In the genomic region with DNA sequence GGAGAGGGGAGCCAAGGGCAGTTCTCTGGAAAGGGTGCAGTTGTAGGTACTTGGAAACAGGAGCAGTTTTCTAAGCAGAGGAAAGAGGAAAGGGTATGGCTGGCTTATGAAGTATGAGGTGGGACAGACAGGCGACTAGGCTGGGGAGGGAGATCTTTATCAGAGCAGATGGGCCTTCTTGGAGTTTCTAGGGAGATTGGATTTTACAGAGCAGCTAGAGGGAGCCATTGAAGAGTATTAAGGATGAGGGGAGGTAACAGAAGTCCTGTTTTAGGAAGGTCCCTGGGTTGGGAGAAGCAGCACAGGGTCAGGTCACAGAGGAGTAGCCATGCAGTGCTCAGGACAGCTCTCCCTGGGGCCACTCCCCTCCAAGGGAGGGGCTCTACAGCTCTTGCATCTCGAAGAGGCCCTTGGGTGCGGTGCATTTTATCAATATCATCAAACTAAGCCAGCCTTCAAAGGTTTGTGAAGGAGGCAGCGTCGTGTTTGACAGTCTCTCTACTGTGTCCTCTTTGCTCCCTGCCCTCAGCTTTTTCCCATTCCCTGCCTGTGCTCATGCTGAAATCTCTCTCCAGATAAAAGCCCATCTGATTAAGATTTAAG, we compare ENCODE assay signal across 1 cellular context.
TF ChIP-seq lines count a peak whose summit lies in the region.

No MANE protein-coding gene starts in this region.

TF ChIP-seq in K562, 482 proteins besides CTCF, POLR2A, EP300 and RAD21 (continued from another document):
- TF ChIP-seq, protein P1, sequence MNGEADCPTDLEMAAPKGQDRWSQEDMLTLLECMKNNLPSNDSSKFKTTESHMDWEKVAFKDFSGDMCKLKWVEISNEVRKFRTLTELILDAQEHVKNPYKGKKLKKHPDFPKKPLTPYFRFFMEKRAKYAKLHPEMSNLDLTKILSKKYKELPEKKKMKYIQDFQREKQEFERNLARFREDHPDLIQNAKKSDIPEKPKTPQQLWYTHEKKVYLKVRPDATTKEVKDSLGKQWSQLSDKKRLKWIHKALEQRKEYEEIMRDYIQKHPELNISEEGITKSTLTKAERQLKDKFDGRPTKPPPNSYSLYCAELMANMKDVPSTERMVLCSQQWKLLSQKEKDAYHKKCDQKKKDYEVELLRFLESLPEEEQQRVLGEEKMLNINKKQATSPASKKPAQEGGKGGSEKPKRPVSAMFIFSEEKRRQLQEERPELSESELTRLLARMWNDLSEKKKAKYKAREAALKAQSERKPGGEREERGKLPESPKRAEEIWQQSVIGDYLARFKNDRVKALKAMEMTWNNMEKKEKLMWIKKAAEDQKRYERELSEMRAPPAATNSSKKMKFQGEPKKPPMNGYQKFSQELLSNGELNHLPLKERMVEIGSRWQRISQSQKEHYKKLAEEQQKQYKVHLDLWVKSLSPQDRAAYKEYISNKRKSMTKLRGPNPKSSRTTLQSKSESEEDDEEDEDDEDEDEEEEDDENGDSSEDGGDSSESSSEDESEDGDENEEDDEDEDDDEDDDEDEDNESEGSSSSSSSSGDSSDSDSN (IDR thresholded peaks at IDR 0.05; ENCODE audit: borderline replicate concordance in 1 of 2, low read depth in 2 of 2, low read length in 2 of 2) = no peak
- TF ChIP-seq ZNF57 (CRISPR knock-in tag; IDR thresholded peaks at IDR 0.05) (no peak), POLR2AphosphoS2 (IDR thresholded peaks at IDR 0.05; ENCODE audit: low read length) (no peak), FOXK2 (conservative IDR thresholded peaks at IDR 0.05 in 1 of 2, IDR thresholded peaks at IDR 0.05 in 1 of 2; ENCODE audit: low read depth in 2 of 2) (no peak), MEF2A (IDR thresholded peaks at IDR 0.05; ENCODE audit: control insufficient read depth, low read depth, low read length) (no peak), ARHGAP35 (IDR thresholded peaks at IDR 0.05; ENCODE audit: partially characterized antibody) (no peak), CAMTA2 (CRISPR knock-in tag; conservative IDR thresholded peaks at IDR 0.05) (no peak), HSF4 (CRISPR knock-in tag; IDR thresholded peaks at IDR 0.05; ENCODE audit: borderline replicate concordance) (no peak), POLR2B (IDR thresholded peaks at IDR 0.05; ENCODE audit: low read depth, partially characterized antibody) (no peak)
- TF ChIP-seq, protein P2, sequence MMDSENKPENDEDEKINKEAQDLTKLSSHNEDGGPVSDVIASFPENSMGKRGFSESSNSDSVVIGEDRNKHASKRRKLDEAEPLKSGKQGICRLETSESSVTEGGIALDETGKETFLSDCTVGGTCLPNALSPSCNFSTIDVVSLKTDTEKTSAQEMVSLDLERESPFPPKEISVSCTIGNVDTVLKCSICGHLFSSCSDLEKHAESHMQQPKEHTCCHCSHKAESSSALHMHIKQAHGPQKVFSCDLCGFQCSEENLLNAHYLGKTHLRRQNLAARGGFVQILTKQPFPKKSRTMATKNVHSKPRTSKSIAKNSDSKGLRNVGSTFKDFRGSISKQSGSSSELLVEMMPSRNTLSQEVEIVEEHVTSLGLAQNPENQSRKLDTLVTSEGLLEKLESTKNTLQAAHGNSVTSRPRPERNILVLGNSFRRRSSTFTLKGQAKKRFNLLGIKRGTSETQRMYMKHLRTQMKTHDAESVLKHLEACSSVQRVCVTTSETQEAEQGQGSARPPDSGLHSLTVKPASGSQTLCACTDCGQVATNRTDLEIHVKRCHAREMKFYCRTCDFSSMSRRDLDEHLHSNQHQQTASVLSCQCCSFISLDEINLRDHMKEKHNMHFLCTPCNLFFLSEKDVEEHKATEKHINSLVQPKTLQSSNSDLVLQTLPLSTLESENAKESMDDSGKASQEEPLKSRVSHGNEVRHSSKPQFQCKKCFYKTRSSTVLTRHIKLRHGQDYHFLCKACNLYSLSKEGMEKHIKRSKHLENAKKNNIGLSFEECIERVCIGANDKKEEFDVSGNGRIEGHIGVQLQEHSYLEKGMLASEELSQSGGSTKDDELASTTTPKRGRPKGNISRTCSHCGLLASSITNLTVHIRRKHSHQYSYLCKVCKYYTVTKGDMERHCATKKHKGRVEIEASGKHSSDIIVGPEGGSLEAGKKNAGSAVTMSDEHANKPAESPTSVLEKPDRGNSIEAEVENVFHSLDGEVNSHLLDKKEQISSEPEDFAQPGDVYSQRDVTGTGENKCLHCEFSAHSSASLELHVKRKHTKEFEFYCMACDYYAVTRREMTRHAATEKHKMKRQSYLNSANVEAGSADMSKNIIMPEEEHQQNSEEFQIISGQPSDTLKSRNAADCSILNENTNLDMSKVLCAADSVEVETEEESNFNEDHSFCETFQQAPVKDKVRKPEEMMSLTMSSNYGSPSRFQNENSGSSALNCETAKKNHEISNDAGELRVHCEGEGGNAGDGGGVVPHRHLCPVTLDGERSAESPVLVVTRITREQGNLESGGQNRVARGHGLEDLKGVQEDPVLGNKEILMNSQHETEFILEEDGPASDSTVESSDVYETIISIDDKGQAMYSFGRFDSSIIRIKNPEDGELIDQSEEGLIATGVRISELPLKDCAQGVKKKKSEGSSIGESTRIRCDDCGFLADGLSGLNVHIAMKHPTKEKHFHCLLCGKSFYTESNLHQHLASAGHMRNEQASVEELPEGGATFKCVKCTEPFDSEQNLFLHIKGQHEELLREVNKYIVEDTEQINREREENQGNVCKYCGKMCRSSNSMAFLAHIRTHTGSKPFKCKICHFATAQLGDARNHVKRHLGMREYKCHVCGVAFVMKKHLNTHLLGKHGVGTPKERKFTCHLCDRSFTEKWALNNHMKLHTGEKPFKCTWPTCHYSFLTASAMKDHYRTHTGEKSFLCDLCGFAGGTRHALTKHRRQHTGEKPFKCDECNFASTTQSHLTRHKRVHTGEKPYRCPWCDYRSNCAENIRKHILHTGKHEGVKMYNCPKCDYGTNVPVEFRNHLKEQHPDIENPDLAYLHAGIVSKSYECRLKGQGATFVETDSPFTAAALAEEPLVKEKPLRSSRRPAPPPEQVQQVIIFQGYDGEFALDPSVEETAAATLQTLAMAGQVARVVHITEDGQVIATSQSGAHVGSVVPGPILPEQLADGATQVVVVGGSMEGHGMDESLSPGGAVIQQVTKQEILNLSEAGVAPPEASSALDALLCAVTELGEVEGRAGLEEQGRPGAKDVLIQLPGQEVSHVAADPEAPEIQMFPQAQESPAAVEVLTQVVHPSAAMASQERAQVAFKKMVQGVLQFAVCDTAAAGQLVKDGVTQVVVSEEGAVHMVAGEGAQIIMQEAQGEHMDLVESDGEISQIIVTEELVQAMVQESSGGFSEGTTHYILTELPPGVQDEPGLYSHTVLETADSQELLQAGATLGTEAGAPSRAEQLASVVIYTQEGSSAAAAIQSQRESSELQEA (IDR thresholded peaks at IDR 0.05; ENCODE audit: low read depth) = no peak
- TF ChIP-seq, protein P3, sequence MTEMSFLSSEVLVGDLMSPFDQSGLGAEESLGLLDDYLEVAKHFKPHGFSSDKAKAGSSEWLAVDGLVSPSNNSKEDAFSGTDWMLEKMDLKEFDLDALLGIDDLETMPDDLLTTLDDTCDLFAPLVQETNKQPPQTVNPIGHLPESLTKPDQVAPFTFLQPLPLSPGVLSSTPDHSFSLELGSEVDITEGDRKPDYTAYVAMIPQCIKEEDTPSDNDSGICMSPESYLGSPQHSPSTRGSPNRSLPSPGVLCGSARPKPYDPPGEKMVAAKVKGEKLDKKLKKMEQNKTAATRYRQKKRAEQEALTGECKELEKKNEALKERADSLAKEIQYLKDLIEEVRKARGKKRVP (CRISPR knock-in tag; IDR thresholded peaks at IDR 0.05) = no peak
- TF ChIP-seq, protein P4, sequence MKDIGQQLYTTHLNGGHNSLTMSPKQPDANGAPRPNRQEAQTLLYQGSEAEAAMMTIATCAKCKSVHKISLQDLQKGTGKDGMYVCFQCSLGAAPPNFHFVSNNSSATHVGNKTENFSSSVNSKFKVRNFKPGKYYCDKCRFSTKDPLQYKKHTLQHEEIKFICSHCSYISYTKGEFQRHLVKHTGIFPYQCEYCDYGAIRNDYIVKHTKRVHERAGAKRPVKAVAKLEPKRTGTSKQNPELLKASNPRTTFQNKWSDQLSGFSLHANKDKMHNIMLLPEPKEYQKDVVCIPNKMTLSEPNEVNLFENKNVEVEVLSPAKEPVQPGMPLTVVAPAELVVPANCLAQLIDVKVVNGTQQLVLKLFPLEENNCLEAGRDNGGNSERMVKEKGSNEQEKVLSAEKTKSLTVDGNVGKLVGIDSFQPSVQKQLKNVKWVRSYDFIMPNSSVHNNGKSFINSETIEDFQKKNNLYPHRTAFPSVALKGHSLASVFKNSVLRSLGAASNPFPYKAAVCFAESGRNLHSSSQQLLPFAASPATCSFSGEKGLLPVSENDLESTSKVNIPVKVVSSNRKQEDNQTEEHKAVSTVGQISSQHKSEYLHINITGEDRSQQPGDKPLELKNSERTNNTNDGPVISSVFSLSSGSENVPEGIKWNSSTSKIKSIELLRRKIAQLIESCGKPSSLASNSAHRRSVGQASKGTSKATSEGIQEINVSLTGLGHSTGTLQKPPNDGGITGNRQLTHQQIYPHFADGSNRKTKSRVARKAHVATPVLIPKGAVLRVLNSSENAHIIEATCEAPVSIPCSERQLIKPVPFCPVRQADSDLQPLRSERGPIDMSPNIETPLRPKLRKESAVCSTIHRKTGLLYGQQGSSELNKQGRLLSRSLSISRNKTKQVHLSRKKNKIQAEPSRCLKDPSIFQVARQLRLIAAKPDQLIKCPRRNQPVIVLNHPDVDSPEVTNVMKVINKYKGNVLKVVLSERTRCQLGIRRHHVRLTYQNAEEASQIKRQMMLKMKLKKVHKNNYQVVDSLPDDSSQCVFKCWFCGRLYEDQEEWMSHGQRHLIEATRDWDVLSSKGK (CRISPR knock-in tag; IDR thresholded peaks at IDR 0.05) = no peak
TF ChIP-seq in K562: peak in this region for 0.
